In genomic region chr1:14922942-14923341, GRCh38 we compare ENCODE assay signal across 16 cellular contexts.
DNase-seq lines count a peak whose midpoint lies in the region; ATAC-seq and TF ChIP-seq lines count a peak whose summit lies in the region.
"Had no signal": no experiment of that assay in that cellular context is flagged by ENCODE, and none has a peak within 500 bp of the region (broad histone marks: within the 10 kb centered on the region; RNA-seq: fewer than 3 reads in every experiment).

No MANE protein-coding gene starts in this region.

- H3K27ac ChIP-seq in esophagus squamous epithelium: peak overlapping the region in 3 of 4 donors; percentile 65 to 88 (median 80)
- H3K27ac ChIP-seq: HL-60 had no signal

- no peaks in the 10 kb centered on the region for H3K36me3 ChIP-seq in esophagus squamous epithelium

- DNase-seq in NCI-H82 (lab: John Stamatoyannopoulos, UW) (peak; percentile 50), NCI-H82 treated with DMSO at 0.1 percent for 48 hours (lab: John Stamatoyannopoulos, UW; ENCODE audit: unreplicated experiment) (no peak), esophagus squamous epithelium (lab: John Stamatoyannopoulos, UW) (no peak), sciatic nerve (ENCODE audit: low spot score) (peak; percentile 48), foreskin melanocyte (no peak), NCI-H1694 (lab: John Stamatoyannopoulos, UW) (no peak)
- DNase-seq: activated naive CD4-positive, alpha-beta T cell treated with Interleukin-2 at 50 U/mL for 16 hours; H7; left colon; SHP77; stimulated activated CD4-positive, alpha-beta T cell treated with anti-CD3 and anti-CD28 coated beads, Interleukin-4, amount 100 ng/mL, for 24 hours; stimulated activated naive B cell treated with anti-CD40 and anti-IgM and Interleukin-4, amounts not matched to agents 10 μg/mL and 1 μg/mL and 100 μg/mL, for 72 hours had no signal

- H3K4me1 ChIP-seq in esophagus squamous epithelium: peaks cover 18 to 45% (median 23%) of the 10 kb centered on the region in 3 donors

- intact Hi-C loops in esophagus squamous epithelium (cut with DNase I): no loop called here
- intact Hi-C loops in sciatic nerve (cut with DNase I): loop anchor here (10.0 kb wide), 1 partner anchor 112 kb away; no protein-coding TSS in a partner anchor

- no peak overlapping the region for H3K4me3 ChIP-seq in esophagus squamous epithelium

- no peaks in the 10 kb centered on the region for H3K9me3 Mint-ChIP-seq in IgD-negative memory B cell
- H3K9me3 Mint-ChIP-seq: stimulated activated naive B cell treated with anti-CD40 and anti-IgM and Interleukin-4, amounts not matched to agents 10 μg/mL and 1 μg/mL and 100 μg/mL, for 72 hours had no signal

- H3K27me3 Mint-ChIP-seq in IgD-negative memory B cell: peaks cover 30% of the 10 kb centered on the region

- H3K9me3 ChIP-seq in esophagus squamous epithelium: no peaks in the 10 kb centered on the region
- H3K9me3 ChIP-seq: A549 had no signal

- H3K36me3 Mint-ChIP-seq in IgD-negative memory B cell: no peaks in the 10 kb centered on the region
- H3K36me3 Mint-ChIP-seq: stimulated activated naive B cell treated with anti-CD40 and anti-IgM and Interleukin-4, amounts not matched to agents 10 μg/mL and 1 μg/mL and 100 μg/mL, for 72 hours had no signal

- WGBS in esophagus squamous epithelium, 2 donors: 62 to 64% methylated on average over 4 of the region's 4 CpGs

- peaks cover 4 to 9% (median 5%) of the 10 kb centered on the region in 3 donors for H3K4me1 Mint-ChIP-seq in IgD-negative memory B cell

- H3K4me3 Mint-ChIP-seq in IgD-negative memory B cell: peak overlapping the region in 3 of 4 donors; percentile 38 to 88 (median 70)

- ATAC-seq in sciatic nerve: peak; percentile 48
- ATAC-seq in GM19328 (IDR thresholded peaks at IDR 0.05; ENCODE audit: unreplicated experiment): no peak
- ATAC-seq: left colon had no signal

- no peak overlapping the region for H3K27ac Mint-ChIP-seq in IgD-negative memory B cell
- H3K27ac Mint-ChIP-seq: stimulated activated naive B cell treated with anti-CD40 and anti-IgM and Interleukin-4, amounts not matched to agents 10 μg/mL and 1 μg/mL and 100 μg/mL, for 72 hours had no signal

- no peak for TF ChIP-seq POLR2A in esophagus squamous epithelium (IDR thresholded peaks at IDR 0.05)

- H3K27me3 ChIP-seq in esophagus squamous epithelium: no peaks in the 10 kb centered on the region

- TF ChIP-seq CTCF in esophagus squamous epithelium (IDR thresholded peaks at IDR 0.05): no peak

Comparison
In these comparisons a context has a peak if more than half of its experiments do, and no peak if none do; other contexts are left out.
1. DNase-seq: peak in NCI-H82 (single experiment) and sciatic nerve (single experiment); none in NCI-H82 treated with DMSO at 0.1 percent for 48 hours (single experiment), esophagus squamous epithelium (single experiment), foreskin melanocyte (single experiment) and NCI-H1694 (single experiment).